23 cellular contexts compared by ENCODE assay signal in genomic region chr3:56620371-56620770, GRCh38.
DNase-seq lines count a peak whose midpoint lies in the region; ATAC-seq, FAIRE-seq and TF ChIP-seq lines count a peak whose summit lies in the region.
"Had no signal": no experiment of that assay in that cellular context is flagged by ENCODE, and none has a peak within 500 bp of the region (broad histone marks: within the 10 kb centered on the region; RNA-seq: fewer than 3 reads in every experiment).

No MANE protein-coding gene starts in this region.

- H3K36me3 Mint-ChIP-seq in activated T-cell treated with anti-CD3 and anti-CD28 coated beads, Interleukin-2, amount 50 U/mL, for 24 hours (ENCODE audit: low read depth): peaks cover 97% of the 10 kb centered on the region
- peaks cover 52% of the 10 kb centered on the region for H3K36me3 Mint-ChIP-seq in HFFc6 (ENCODE audit: low read depth)
- H3K36me3 Mint-ChIP-seq in natural killer cell: peaks cover 16% of the 10 kb centered on the region

- H3K36me3 ChIP-seq in bronchial epithelial cell (ENCODE audit: control insufficient read depth, insufficient read depth, low read length): peaks cover 4% of the 10 kb centered on the region

- H3K4me3 ChIP-seq in bronchial epithelial cell (ENCODE audit: low read depth, low read length): no peak overlapping the region
- H3K4me3 ChIP-seq: A549, SK-N-MC, vagina had no signal

- intact Hi-C loops in natural killer cell (cut with micrococcal nuclease): no loop called here

- H3K9me3 Mint-ChIP-seq in activated T-cell treated with anti-CD3 and anti-CD28 coated beads, Interleukin-2, amount 50 U/mL, for 24 hours: peaks cover 2% of the 10 kb centered on the region
- H3K9me3 Mint-ChIP-seq in HFFc6: no peaks in the 10 kb centered on the region
- no peaks in the 10 kb centered on the region for H3K9me3 Mint-ChIP-seq in natural killer cell
- H3K9me3 Mint-ChIP-seq: brain had no signal

- peaks cover 34% of the 10 kb centered on the region for H3K4me1 Mint-ChIP-seq in activated T-cell treated with anti-CD3 and anti-CD28 coated beads, Interleukin-2, amount 50 U/mL, for 24 hours (ENCODE audit: low read depth)
- H3K4me1 Mint-ChIP-seq in HFFc6 (ENCODE audit: low read depth) (peaks cover 20% of the 10 kb centered on the region), natural killer cell (peaks cover 8 to 14% of the 10 kb centered on the region in 2 donors)
- H3K4me1 Mint-ChIP-seq: brain had no signal

- H3K4me3 Mint-ChIP-seq in activated T-cell treated with anti-CD3 and anti-CD28 coated beads, Interleukin-2, amount 50 U/mL, for 24 hours: no peak overlapping the region
- no peak overlapping the region for H3K4me3 Mint-ChIP-seq in HFFc6
- no peak overlapping the region for H3K4me3 Mint-ChIP-seq in natural killer cell
- H3K4me3 Mint-ChIP-seq: brain had no signal

- DNase-seq in activated T-cell treated with anti-CD3 and anti-CD28 coated beads, Interleukin-2, amount 50 U/mL, for 24 hours: no peak
- no peak for DNase-seq in activated T-cell treated with anti-CD3 and anti-CD28 coated beads for 4 hours
- peak; percentile 12 for DNase-seq in HFFc6
- DNase-seq in bronchial epithelial cell (ENCODE audit: low read depth): peak; percentile 9
- no peak for DNase-seq in natural killer cell
- DNase-seq in SW480 (ENCODE audit: low spot score): no peak
- no peak for DNase-seq in stimulated activated CD8-positive, alpha-beta memory T cell treated with anti-CD3 and anti-CD28 coated beads, Interleukin-4, amount 100 ng/mL, for 48 hours
- no peak for DNase-seq in NOMO-1 treated with dmso at 0.1 percent for 144 hours (lab: John Stamatoyannopoulos, UW; ENCODE audit: unreplicated experiment)
- DNase-seq: activated effector memory CD4-positive, alpha-beta T cell treated with Interleukin-2 at 50 U/mL for 16 hours; COR-L47; EL; erythroblast; NCI-H146; NCI-H82; stimulated activated CD4-positive, alpha-beta T cell treated with anti-CD3 and anti-CD28 coated beads, Interleukin-15, amount 100 ng/mL, for 24 hours; stimulated activated naive CD4-positive, alpha-beta T cell treated with Interleukin-2 at 50 U/mL for 16 hours had no signal

- peak overlapping the region; percentile 87 for H3K27ac Mint-ChIP-seq in activated T-cell treated with anti-CD3 and anti-CD28 coated beads, Interleukin-2, amount 50 U/mL, for 24 hours
- peak overlapping the region; percentile 56 for H3K27ac Mint-ChIP-seq in HFFc6
- peak overlapping the region; percentile 3 to 37 for H3K27ac Mint-ChIP-seq in natural killer cell

- H3K27me3 ChIP-seq in bronchial epithelial cell (ENCODE audit: control insufficient read depth, insufficient read depth, low read length): no peaks in the 10 kb centered on the region
- H3K27me3 ChIP-seq: vagina had no signal

- no peak for FAIRE-seq in bronchial epithelial cell (lab: Jason Lieb, UNC)
- FAIRE-seq: A549, HTR-8/SVneo, islet of Langerhans had no signal

- no peak for TF ChIP-seq CTCF in HFFc6 (IDR thresholded peaks at IDR 0.05)
- TF ChIP-seq CTCF in bronchial epithelial cell (IDR thresholded peaks at IDR 0.05; ENCODE audit: insufficient read depth, low read length, severe bottlenecking): no peak
- TF ChIP-seq CTCF in natural killer cell (IDR thresholded peaks at IDR 0.05): no peak

- no peaks in the 10 kb centered on the region for H3K27me3 Mint-ChIP-seq in activated T-cell treated with anti-CD3 and anti-CD28 coated beads, Interleukin-2, amount 50 U/mL, for 24 hours
- H3K27me3 Mint-ChIP-seq in HFFc6 (ENCODE audit: insufficient read depth) (peaks cover 3% of the 10 kb centered on the region; the same call in 1 of the 2 replicates), natural killer cell (ENCODE audit: low read depth in 2 of 2) (no peaks in the 10 kb centered on the region)
- H3K27me3 Mint-ChIP-seq: brain had no signal

- no peak for ATAC-seq in natural killer cell
- ATAC-seq: A549, Panc1 had no signal

Comparison
In these comparisons a context has a peak if more than half of its experiments do, and no peak if none do; other contexts are left out.
1. DNase-seq: peak in HFFc6 (single experiment) and bronchial epithelial cell (single experiment); none in activated T-cell treated with anti-CD3 and anti-CD28 coated beads, Interleukin-2, amount 50 U/mL, for 24 hours (single experiment), activated T-cell treated with anti-CD3 and anti-CD28 coated beads for 4 hours (single experiment), natural killer cell (single experiment), SW480 (single experiment), stimulated activated CD8-positive, alpha-beta memory T cell treated with anti-CD3 and anti-CD28 coated beads, Interleukin-4, amount 100 ng/mL, for 48 hours (single experiment) and NOMO-1 treated with dmso at 0.1 percent for 144 hours (single experiment).
2. H3K27ac Mint-ChIP-seq: peak in every context shown above with its lines; median percentile 87 in activated T-cell treated with anti-CD3 and anti-CD28 coated beads, Interleukin-2, amount 50 U/mL, for 24 hours; 56 in HFFc6; 20 in natural killer cell.